ENCODE assay signal across 1 cellular context in genomic region chr12:111405149-111405855, GRCh38.
TF ChIP-seq lines count a peak whose summit lies in the region.

No MANE protein-coding gene starts in this region.

TF ChIP-seq in HEK293, 187 proteins besides CTCF, POLR2A, EP300 and RAD21 (continued from another document):
- TF ChIP-seq, protein P1, sequence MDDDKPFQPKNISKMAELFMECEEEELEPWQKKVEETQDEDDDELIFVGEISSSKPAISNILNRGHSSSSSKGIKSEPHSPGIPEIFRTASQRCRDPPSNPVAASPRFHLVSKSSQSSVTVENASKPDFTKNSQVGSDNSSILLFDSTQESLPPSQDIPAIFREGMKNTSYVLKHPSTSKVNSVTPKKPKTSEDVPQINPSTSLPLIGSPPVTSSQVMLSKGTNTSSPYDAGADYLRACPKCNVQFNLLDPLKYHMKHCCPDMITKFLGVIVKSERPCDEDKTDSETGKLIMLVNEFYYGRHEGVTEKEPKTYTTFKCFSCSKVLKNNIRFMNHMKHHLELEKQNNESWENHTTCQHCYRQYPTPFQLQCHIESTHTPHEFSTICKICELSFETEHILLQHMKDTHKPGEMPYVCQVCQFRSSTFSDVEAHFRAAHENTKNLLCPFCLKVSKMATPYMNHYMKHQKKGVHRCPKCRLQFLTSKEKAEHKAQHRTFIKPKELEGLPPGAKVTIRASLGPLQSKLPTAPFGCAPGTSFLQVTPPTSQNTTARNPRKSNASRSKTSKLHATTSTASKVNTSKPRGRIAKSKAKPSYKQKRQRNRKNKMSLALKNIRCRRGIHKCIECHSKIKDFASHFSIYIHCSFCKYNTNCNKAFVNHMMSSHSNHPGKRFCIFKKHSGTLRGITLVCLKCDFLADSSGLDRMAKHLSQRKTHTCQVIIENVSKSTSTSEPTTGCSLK (tag by site-specific recombination; IDR thresholded peaks at IDR 0.05) = no peak
- TF ChIP-seq GFI1B (tag by site-specific recombination; IDR thresholded peaks at IDR 0.05) (no peak), KLF10 (tag by site-specific recombination; IDR thresholded peaks at IDR 0.05) (peak; percentile 92)
- TF ChIP-seq, protein P2, sequence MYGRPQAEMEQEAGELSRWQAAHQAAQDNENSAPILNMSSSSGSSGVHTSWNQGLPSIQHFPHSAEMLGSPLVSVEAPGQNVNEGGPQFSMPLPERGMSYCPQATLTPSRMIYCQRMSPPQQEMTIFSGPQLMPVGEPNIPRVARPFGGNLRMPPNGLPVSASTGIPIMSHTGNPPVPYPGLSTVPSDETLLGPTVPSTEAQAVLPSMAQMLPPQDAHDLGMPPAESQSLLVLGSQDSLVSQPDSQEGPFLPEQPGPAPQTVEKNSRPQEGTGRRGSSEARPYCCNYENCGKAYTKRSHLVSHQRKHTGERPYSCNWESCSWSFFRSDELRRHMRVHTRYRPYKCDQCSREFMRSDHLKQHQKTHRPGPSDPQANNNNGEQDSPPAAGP (tag by site-specific recombination; IDR thresholded peaks at IDR 0.05) = peak; percentile 95
